Comparison of ENCODE assay signal across 1 cellular context in the genomic region with DNA sequence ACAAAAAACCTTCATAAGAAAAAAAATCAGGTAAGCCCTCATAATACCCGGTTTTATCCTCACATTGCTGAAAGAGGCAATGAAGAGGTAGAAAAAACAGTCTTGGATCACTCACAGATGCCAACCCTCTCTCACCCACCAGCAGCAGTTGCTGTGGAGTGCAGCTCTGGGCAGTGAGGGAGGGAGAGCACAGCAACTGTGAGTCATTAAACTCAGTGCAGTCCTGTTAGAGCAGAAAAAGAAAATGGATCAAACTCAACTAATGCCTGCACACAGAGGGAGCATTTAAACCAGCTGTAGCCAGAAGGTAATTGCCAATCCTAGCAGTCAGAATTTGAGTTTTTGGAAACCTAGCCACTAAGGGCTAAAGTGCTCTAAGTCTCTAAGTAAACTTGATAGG.
TF ChIP-seq lines count a peak whose summit lies in the region.

No MANE protein-coding gene starts in this region.

TF ChIP-seq in SK-N-SH treated with all-trans-retinoic acid at 6 μM for 48 hours, 23 proteins besides CTCF, POLR2A, EP300 and RAD21 (continued from another document):
- TF ChIP-seq, protein P1, sequence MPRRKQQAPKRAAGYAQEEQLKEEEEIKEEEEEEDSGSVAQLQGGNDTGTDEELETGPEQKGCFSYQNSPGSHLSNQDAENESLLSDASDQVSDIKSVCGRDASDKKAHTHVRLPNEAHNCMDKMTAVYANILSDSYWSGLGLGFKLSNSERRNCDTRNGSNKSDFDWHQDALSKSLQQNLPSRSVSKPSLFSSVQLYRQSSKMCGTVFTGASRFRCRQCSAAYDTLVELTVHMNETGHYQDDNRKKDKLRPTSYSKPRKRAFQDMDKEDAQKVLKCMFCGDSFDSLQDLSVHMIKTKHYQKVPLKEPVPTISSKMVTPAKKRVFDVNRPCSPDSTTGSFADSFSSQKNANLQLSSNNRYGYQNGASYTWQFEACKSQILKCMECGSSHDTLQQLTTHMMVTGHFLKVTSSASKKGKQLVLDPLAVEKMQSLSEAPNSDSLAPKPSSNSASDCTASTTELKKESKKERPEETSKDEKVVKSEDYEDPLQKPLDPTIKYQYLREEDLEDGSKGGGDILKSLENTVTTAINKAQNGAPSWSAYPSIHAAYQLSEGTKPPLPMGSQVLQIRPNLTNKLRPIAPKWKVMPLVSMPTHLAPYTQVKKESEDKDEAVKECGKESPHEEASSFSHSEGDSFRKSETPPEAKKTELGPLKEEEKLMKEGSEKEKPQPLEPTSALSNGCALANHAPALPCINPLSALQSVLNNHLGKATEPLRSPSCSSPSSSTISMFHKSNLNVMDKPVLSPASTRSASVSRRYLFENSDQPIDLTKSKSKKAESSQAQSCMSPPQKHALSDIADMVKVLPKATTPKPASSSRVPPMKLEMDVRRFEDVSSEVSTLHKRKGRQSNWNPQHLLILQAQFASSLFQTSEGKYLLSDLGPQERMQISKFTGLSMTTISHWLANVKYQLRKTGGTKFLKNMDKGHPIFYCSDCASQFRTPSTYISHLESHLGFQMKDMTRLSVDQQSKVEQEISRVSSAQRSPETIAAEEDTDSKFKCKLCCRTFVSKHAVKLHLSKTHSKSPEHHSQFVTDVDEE (CRISPR knock-in tag; IDR thresholded peaks at IDR 0.05): no peak
- TF ChIP-seq TOX (CRISPR knock-in tag; IDR thresholded peaks at IDR 0.05; ENCODE audit: borderline replicate concordance): no peak
- TF ChIP-seq ISL1 (CRISPR knock-in tag; IDR thresholded peaks at IDR 0.05): no peak
- no peak for TF ChIP-seq ZFP3 (CRISPR knock-in tag; IDR thresholded peaks at IDR 0.05)
- no peak for TF ChIP-seq CSDC2 (CRISPR knock-in tag; IDR thresholded peaks at IDR 0.05)
- no peak for TF ChIP-seq PPARA (CRISPR knock-in tag; IDR thresholded peaks at IDR 0.05; ENCODE audit: borderline replicate concordance)
- no peak for TF ChIP-seq RARB (CRISPR knock-in tag; IDR thresholded peaks at IDR 0.05)
- TF ChIP-seq ZNF8 (CRISPR knock-in tag; IDR thresholded peaks at IDR 0.05): no peak
- TF ChIP-seq ZC3H10 (CRISPR knock-in tag; IDR thresholded peaks at IDR 0.05): no peak
- TF ChIP-seq GLIS3 (CRISPR knock-in tag; IDR thresholded peaks at IDR 0.05): no peak
- TF ChIP-seq, protein P2, sequence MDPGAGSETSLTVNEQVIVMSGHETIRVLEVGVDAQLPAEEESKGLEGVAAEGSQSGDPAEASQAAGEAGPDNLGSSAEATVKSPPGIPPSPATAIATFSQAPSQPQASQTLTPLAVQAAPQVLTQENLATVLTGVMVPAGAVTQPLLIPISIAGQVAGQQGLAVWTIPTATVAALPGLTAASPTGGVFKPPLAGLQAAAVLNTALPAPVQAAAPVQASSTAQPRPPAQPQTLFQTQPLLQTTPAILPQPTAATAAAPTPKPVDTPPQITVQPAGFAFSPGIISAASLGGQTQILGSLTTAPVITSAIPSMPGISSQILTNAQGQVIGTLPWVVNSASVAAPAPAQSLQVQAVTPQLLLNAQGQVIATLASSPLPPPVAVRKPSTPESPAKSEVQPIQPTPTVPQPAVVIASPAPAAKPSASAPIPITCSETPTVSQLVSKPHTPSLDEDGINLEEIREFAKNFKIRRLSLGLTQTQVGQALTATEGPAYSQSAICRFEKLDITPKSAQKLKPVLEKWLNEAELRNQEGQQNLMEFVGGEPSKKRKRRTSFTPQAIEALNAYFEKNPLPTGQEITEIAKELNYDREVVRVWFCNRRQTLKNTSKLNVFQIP (CRISPR knock-in tag; IDR thresholded peaks at IDR 0.05; ENCODE audit: borderline replicate concordance, low read depth): no peak
- TF ChIP-seq ARNTL (CRISPR knock-in tag; IDR thresholded peaks at IDR 0.05; ENCODE audit: borderline replicate concordance, low read depth): no peak
- no peak for TF ChIP-seq TCF4 (CRISPR knock-in tag; IDR thresholded peaks at IDR 0.05; ENCODE audit: borderline replicate concordance)
- TF ChIP-seq, protein P3, sequence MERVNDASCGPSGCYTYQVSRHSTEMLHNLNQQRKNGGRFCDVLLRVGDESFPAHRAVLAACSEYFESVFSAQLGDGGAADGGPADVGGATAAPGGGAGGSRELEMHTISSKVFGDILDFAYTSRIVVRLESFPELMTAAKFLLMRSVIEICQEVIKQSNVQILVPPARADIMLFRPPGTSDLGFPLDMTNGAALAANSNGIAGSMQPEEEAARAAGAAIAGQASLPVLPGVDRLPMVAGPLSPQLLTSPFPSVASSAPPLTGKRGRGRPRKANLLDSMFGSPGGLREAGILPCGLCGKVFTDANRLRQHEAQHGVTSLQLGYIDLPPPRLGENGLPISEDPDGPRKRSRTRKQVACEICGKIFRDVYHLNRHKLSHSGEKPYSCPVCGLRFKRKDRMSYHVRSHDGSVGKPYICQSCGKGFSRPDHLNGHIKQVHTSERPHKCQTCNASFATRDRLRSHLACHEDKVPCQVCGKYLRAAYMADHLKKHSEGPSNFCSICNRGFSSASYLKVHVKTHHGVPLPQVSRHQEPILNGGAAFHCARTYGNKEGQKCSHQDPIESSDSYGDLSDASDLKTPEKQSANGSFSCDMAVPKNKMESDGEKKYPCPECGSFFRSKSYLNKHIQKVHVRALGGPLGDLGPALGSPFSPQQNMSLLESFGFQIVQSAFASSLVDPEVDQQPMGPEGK (CRISPR knock-in tag; IDR thresholded peaks at IDR 0.05; ENCODE audit: borderline replicate concordance): no peak
- TF ChIP-seq ESRRG (CRISPR knock-in tag; IDR thresholded peaks at IDR 0.05): no peak
- TF ChIP-seq, protein P4, sequence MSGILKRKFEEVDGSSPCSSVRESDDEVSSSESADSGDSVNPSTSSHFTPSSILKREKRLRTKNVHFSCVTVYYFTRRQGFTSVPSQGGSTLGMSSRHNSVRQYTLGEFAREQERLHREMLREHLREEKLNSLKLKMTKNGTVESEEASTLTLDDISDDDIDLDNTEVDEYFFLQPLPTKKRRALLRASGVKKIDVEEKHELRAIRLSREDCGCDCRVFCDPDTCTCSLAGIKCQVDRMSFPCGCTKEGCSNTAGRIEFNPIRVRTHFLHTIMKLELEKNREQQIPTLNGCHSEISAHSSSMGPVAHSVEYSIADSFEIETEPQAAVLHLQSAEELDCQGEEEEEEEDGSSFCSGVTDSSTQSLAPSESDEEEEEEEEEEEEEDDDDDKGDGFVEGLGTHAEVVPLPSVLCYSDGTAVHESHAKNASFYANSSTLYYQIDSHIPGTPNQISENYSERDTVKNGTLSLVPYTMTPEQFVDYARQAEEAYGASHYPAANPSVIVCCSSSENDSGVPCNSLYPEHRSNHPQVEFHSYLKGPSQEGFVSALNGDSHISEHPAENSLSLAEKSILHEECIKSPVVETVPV (CRISPR knock-in tag; IDR thresholded peaks at IDR 0.05): no peak
